ENCODE assay signal across 2 cellular contexts in genomic region chr13:64959276-64959675, GRCh38.
TF ChIP-seq lines count a peak whose summit lies in the region.

No MANE protein-coding gene starts in this region.

TF ChIP-seq in GM23338, 12 proteins besides CTCF, POLR2A, EP300 and RAD21 (continued from another document):
- no peak for TF ChIP-seq STAT1 (IDR thresholded peaks at IDR 0.05; ENCODE audit: unreplicated experiment)
- no peak for TF ChIP-seq REST (IDR thresholded peaks at IDR 0.05; ENCODE audit: unreplicated experiment)
- TF ChIP-seq ZNF462 (CRISPR knock-in tag; IDR thresholded peaks at IDR 0.05), result no peak
- no peak for TF ChIP-seq NANOG (IDR thresholded peaks at IDR 0.05; ENCODE audit: borderline replicate concordance)
- TF ChIP-seq EZH2phosphoT487 (IDR thresholded peaks at IDR 0.05; ENCODE audit: unreplicated experiment), result no peak
- TF ChIP-seq CREB1 (CRISPR knock-in tag; IDR thresholded peaks at IDR 0.05; ENCODE audit: low read depth), result no peak
- no peak for TF ChIP-seq ZNF331 (CRISPR knock-in tag; IDR thresholded peaks at IDR 0.05; ENCODE audit: low read depth)
- no peak for TF ChIP-seq ETS1 (IDR thresholded peaks at IDR 0.05)
- TF ChIP-seq JUNB (IDR thresholded peaks at IDR 0.05; ENCODE audit: unreplicated experiment), result no peak

TF ChIP-seq in H1, 55 proteins besides CTCF, POLR2A, EP300 and RAD21 (continued from another document):
- TF ChIP-seq BRCA1 (IDR thresholded peaks at IDR 0.05; ENCODE audit: low read depth, low read length) (no peak), SP4 (IDR thresholded peaks at IDR 0.05; ENCODE audit: low read length) (no peak), RNF2 (IDR thresholded peaks at IDR 0.05; ENCODE audit: borderline replicate concordance, low read depth, low read length, missing control alignments, poor library complexity, severe bottlenecking) (no peak), ZNF274 (IDR thresholded peaks at IDR 0.05; ENCODE audit: borderline replicate concordance, extremely low read depth, low read length) (no peak), TCF12 (IDR thresholded peaks at IDR 0.05; ENCODE audit: low read depth, low read length) (no peak), ATF2 (IDR thresholded peaks at IDR 0.05; ENCODE audit: low read length) (no peak), TAF7 (optimal IDR thresholded peaks at IDR 0.05; ENCODE audit: borderline replicate concordance, low read depth, low read length) (no peak), HDAC6 (IDR thresholded peaks at IDR 0.05; ENCODE audit: low read depth, low read length) (no peak), KDM4A (IDR thresholded peaks at IDR 0.05; ENCODE audit: low read depth, low read length, severe bottlenecking) (no peak), RXRA (IDR thresholded peaks at IDR 0.05; ENCODE audit: insufficient read depth, low read depth, low read length) (no peak), MAX (IDR thresholded peaks at IDR 0.05) (no peak)
